In genomic region chr17:1998426-1998784, GRCh38 we compare ENCODE assay signal across 11 cellular contexts. TPM values are rescaled to one million over a fixed set of nuclear protein-coding genes. Genes with fewer than 3 reads are reported as not detected.
DNase-seq lines count a peak whose midpoint lies in the region; ATAC-seq and TF ChIP-seq lines count a peak whose summit lies in the region.
"Had no signal": no experiment of that assay in that cellular context is flagged by ENCODE, and none has a peak within 500 bp of the region (broad histone marks: within the 10 kb centered on the region; RNA-seq: fewer than 3 reads in every experiment).

No MANE protein-coding gene starts in this region.

- no peaks in the 10 kb centered on the region for H3K4me1 Mint-ChIP-seq in activated naive CD4-positive, alpha-beta T cell treated with anti-CD3 and anti-CD28 coated beads for 36 hours (ENCODE audit: low read depth)
- peaks cover 4% of the 10 kb centered on the region for H3K4me1 Mint-ChIP-seq in CD8-positive, alpha-beta T cell (ENCODE audit: low read depth)

- DNase-seq in activated naive CD4-positive, alpha-beta T cell treated with anti-CD3 and anti-CD28 coated beads for 36 hours: peak; percentile 13
- DNase-seq in activated naive CD4-positive, alpha-beta T cell treated with Interleukin-2 at 50 U/mL for 16 hours: no peak
- DNase-seq in dermis blood vessel endothelial cell (peak; percentile 23), right lobe of liver (peak in 2 of 3 donors; percentile 55 to 62), tibial artery (no peak), NCI-H82 (lab: John Stamatoyannopoulos, UW) (no peak), hippocampal formation (lab: John Stamatoyannopoulos, UW) (no peak)
- DNase-seq in CD8-positive, alpha-beta T cell: no peak
- DNase-seq: BE2C, NCI-H2029 treated with DMSO at 0.1 percent for 48 hours had no signal

- H3K4me1 ChIP-seq in right lobe of liver (peaks cover 0 to 60% (median 24%) of the 10 kb centered on the region in 4 donors), tibial artery (peaks cover 0 to 39% (median 32%) of the 10 kb centered on the region in 4 donors)
- no peaks in the 10 kb centered on the region for H3K4me1 ChIP-seq in CD8-positive, alpha-beta T cell (ENCODE audit: insufficient read depth, low read length)
- H3K4me1 ChIP-seq: BE2C had no signal

- TF ChIP-seq CTCF in right lobe of liver (IDR thresholded peaks at IDR 0.05) (no peak), tibial artery (IDR thresholded peaks at IDR 0.05) (no peak)
- no peak for TF ChIP-seq CTCF in CD8-positive, alpha-beta T cell (IDR thresholded peaks at IDR 0.05)

- H3K27ac Mint-ChIP-seq in activated naive CD4-positive, alpha-beta T cell treated with anti-CD3 and anti-CD28 coated beads for 36 hours: no peak overlapping the region
- no peak overlapping the region for H3K27ac Mint-ChIP-seq in CD8-positive, alpha-beta T cell

- POLR2A ChIA-PET in CD8-positive, alpha-beta T cell (lab: Charles Lee): no interaction called here

- H3K4me3 Mint-ChIP-seq in activated naive CD4-positive, alpha-beta T cell treated with anti-CD3 and anti-CD28 coated beads for 36 hours: no peak overlapping the region
- no peak overlapping the region for H3K4me3 Mint-ChIP-seq in CD8-positive, alpha-beta T cell

- H3K27ac ChIP-seq in right lobe of liver (peak overlapping the region in 2 of 3 donors; percentile 70 to 77), tibial artery (peak overlapping the region; percentile 27 to 54)
- no peak overlapping the region for H3K27ac ChIP-seq in CD8-positive, alpha-beta T cell (ENCODE audit: low read depth, low read length)

- peak; percentile 2 to 20 (median 4) for ATAC-seq in right lobe of liver
- ATAC-seq in CD8-positive, alpha-beta T cell: no peak

- peaks cover 23% of the 10 kb centered on the region for H3K27me3 Mint-ChIP-seq in activated naive CD4-positive, alpha-beta T cell treated with anti-CD3 and anti-CD28 coated beads for 36 hours (ENCODE audit: low read depth)
- peaks cover 24% of the 10 kb centered on the region for H3K27me3 Mint-ChIP-seq in CD8-positive, alpha-beta T cell (ENCODE audit: low read depth)

- no CpG with 5 or more reads among the region's 48 CpGs for WGBS in right lobe of liver (ENCODE audit: insufficient coverage, low coverage, low lambda C conversion rate, missing lambda C conversion rate)

- H3K36me3 Mint-ChIP-seq in activated naive CD4-positive, alpha-beta T cell treated with anti-CD3 and anti-CD28 coated beads for 36 hours (ENCODE audit: low read depth): no peaks in the 10 kb centered on the region
- H3K36me3 Mint-ChIP-seq in CD8-positive, alpha-beta T cell: no peaks in the 10 kb centered on the region

- CTCF ChIA-PET in activated naive CD4-positive, alpha-beta T cell treated with anti-CD3 and anti-CD28 coated beads for 36 hours (lab: Charles Lee): no interaction called here
- CTCF ChIA-PET in CD8-positive, alpha-beta T cell (lab: Charles Lee): no interaction called here

- TF ChIP-seq POLR2A in right lobe of liver (IDR thresholded peaks at IDR 0.05): no peak

- H3K36me3 ChIP-seq in right lobe of liver: no peaks in the 10 kb centered on the region
- no peaks in the 10 kb centered on the region for H3K36me3 ChIP-seq in tibial artery
- H3K36me3 ChIP-seq in CD8-positive, alpha-beta T cell (ENCODE audit: insufficient read depth, low read length): no peaks in the 10 kb centered on the region
- H3K36me3 ChIP-seq: BE2C had no signal

- intact Hi-C loops in activated naive CD4-positive, alpha-beta T cell treated with anti-CD3 and anti-CD28 coated beads for 36 hours (cut with micrococcal nuclease): no loop called here
- intact Hi-C loops in right lobe of liver (cut with DNase I) (no loop called here), tibial artery (cut with DNase I; ENCODE audit: low total_unique reads) (no loop called here)
- intact Hi-C loops in CD8-positive, alpha-beta T cell (cut with DNase I, micrococcal nuclease): no loop called here

- H3K9me3 Mint-ChIP-seq in activated naive CD4-positive, alpha-beta T cell treated with anti-CD3 and anti-CD28 coated beads for 36 hours: no peaks in the 10 kb centered on the region
- H3K9me3 Mint-ChIP-seq in CD8-positive, alpha-beta T cell: no peaks in the 10 kb centered on the region

- H3K4me3 ChIP-seq in right lobe of liver: peak overlapping the region; percentile 60 to 78 (median 77)
- H3K4me3 ChIP-seq in tibial artery: peak overlapping the region; percentile 48 to 57
- H3K4me3 ChIP-seq in CD8-positive, alpha-beta T cell (ENCODE audit: low read depth, low read length): no peak overlapping the region

- H3K9me3 ChIP-seq in right lobe of liver (no peaks in the 10 kb centered on the region), tibial artery (no peaks in the 10 kb centered on the region)
- H3K9me3 ChIP-seq in CD8-positive, alpha-beta T cell (ENCODE audit: low read length): no peaks in the 10 kb centered on the region
- H3K9me3 ChIP-seq: BE2C had no signal

- H3K27me3 ChIP-seq in right lobe of liver: no peaks in the 10 kb centered on the region
- H3K27me3 ChIP-seq in tibial artery: peaks cover 0 to 4% of the 10 kb centered on the region in 2 donors
- peaks cover 3% of the 10 kb centered on the region for H3K27me3 ChIP-seq in CD8-positive, alpha-beta T cell (ENCODE audit: insufficient read depth, low read length)
- H3K27me3 ChIP-seq: BE2C had no signal

RNA-seq across cellular contexts. Expression of gene RTN4RL1, which starts 26.7 kb away (rescaled TPM):
- under 1 TPM; 0.14 to 0.30 TPM for total RNA-seq in activated naive CD4-positive, alpha-beta T cell treated with anti-CD3 and anti-CD28 coated beads for 36 hours
- total RNA-seq in dermis blood vessel endothelial cell: 0.51 and 0.60 TPM in 2 replicates
- total RNA-seq in right lobe of liver: 1 to 10 TPM in 5 of 6 experiments, under 1 TPM in 1; 0.54 to 2.6 (median 1.4) TPM
- total RNA-seq in CD8-positive, alpha-beta T cell: not detected
- total RNA-seq: glomerular endothelial cell had no signal

RNA-seq across cellular contexts. Expression of gene DPH1, which starts 31.5 kb away (rescaled TPM):
- total RNA-seq in activated naive CD4-positive, alpha-beta T cell treated with anti-CD3 and anti-CD28 coated beads for 36 hours: 10 to 100 TPM; 31.1 to 34.1 TPM
- total RNA-seq in dermis blood vessel endothelial cell (18.4 and 25.7 TPM in 2 replicates), right lobe of liver (10 to 100 TPM; 20.0 to 41.1 (median 25.4) TPM)
- total RNA-seq in CD8-positive, alpha-beta T cell: 100 to 1,000 TPM; 128 to 149 TPM

RNA-seq across cellular contexts. Expression of gene OVCA2, which starts 43.4 kb away (rescaled TPM):
- total RNA-seq in activated naive CD4-positive, alpha-beta T cell treated with anti-CD3 and anti-CD28 coated beads for 36 hours: 10 to 100 TPM; 22.7 to 24.7 TPM
- total RNA-seq in dermis blood vessel endothelial cell: 43.5 and 77.1 TPM in 2 replicates
- 10 to 100 TPM; 10.3 to 36.2 (median 14.8) TPM for total RNA-seq in right lobe of liver
- total RNA-seq in CD8-positive, alpha-beta T cell: 10 to 100 TPM; 38.7 to 48.2 TPM

RNA-seq across cellular contexts. Expression of gene HIC1, which starts 56.5 kb away (rescaled TPM):
- total RNA-seq in activated naive CD4-positive, alpha-beta T cell treated with anti-CD3 and anti-CD28 coated beads for 36 hours: 10 to 100 TPM; 14.8 TPM
- 117 and 120 TPM in 2 replicates for total RNA-seq in dermis blood vessel endothelial cell
- 10 to 100 TPM in 2 of 6 experiments, 1 to 10 TPM in 4; 4.7 to 14.8 (median 6.1) TPM for total RNA-seq in right lobe of liver
- 10 to 100 TPM; 12.1 to 13.0 TPM for total RNA-seq in CD8-positive, alpha-beta T cell

Comparison
In these comparisons a context has a peak if more than half of its experiments do, and no peak if none do; other contexts are left out.
1. DNase-seq: peak in activated naive CD4-positive, alpha-beta T cell treated with anti-CD3 and anti-CD28 coated beads for 36 hours (single experiment), dermis blood vessel endothelial cell (single experiment) and right lobe of liver (2 of 3); none in activated naive CD4-positive, alpha-beta T cell treated with Interleukin-2 at 50 U/mL for 16 hours (single experiment), tibial artery (0 of 2), NCI-H82 (single experiment), CD8-positive, alpha-beta T cell (0 of 7) and hippocampal formation (0 of 2).